In the genomic region with DNA sequence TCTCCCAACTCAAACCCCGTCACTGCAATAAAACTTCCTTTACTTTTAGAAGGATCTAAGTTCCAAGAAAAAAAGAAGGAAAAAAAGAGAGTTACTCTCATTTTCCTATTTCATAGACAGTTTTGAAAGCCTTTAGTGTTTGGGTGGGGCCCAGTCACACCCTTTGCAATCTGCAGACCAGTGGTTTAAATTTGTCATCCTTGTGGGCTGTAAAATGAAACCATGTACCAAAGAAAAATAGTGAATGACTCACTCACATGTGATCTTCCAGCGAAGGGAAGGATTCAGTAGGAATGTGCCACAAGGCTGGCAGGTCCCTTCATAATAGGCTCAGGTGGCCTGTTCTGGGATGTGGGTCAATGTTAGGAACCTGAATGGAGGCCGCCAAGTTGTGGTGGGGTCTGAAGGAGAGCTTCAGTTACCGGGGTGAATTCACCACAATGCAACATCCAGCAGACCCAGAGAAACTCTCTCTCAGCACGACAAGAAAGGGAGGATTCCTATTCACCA, we compare ENCODE assay signal across 8 cellular contexts. TPM values are rescaled to one million over a fixed set of nuclear protein-coding genes. Genes with fewer than 3 reads are reported as not detected.
DNase-seq lines count a peak whose midpoint lies in the region; ATAC-seq and TF ChIP-seq lines count a peak whose summit lies in the region.

No MANE protein-coding gene starts in this region.

- peak; percentile 58 for ATAC-seq in effector memory CD8-positive, alpha-beta T cell (replicated peaks)
- ATAC-seq in natural killer cell, result peak; percentile 54 to 75 (median 70)
- ATAC-seq in HG02981 (IDR thresholded peaks at IDR 0.05; ENCODE audit: unreplicated experiment), result no peak

- H3K36me3 Mint-ChIP-seq in activated CD4-positive, alpha-beta T cell treated with anti-CD3 and anti-CD28 coated beads, Interleukin-2, amount 10 ng/mL, durations not matched to agents 7 days and 5 days (ENCODE audit: low read depth), result peaks cover 17% of the 10 kb centered on the region
- H3K36me3 Mint-ChIP-seq in effector memory CD8-positive, alpha-beta T cell (ENCODE audit: insufficient read depth), result peaks cover 3% of the 10 kb centered on the region
- no peaks in the 10 kb centered on the region for H3K36me3 Mint-ChIP-seq in natural killer cell

- H3K9me3 ChIP-seq in spleen, result no peaks in the 10 kb centered on the region

- POLR2A ChIA-PET in activated CD4-positive, alpha-beta T cell treated with anti-CD3 and anti-CD28 coated beads, Interleukin-2, amount 10 ng/mL, durations not matched to agents 7 days and 5 days (lab: Charles Lee), result no interaction called here

- no peaks in the 10 kb centered on the region for H3K36me3 ChIP-seq in spleen

- peak; percentile 43 for DNase-seq in activated CD4-positive, alpha-beta T cell treated with anti-CD3 and anti-CD28 coated beads, Interleukin-2, amount 10 ng/mL, durations not matched to agents 7 days and 5 days
- no peak for DNase-seq in activated CD4-positive, alpha-beta T cell treated with anti-CD3 and anti-CD28 coated beads, Interleukin-2, amount 50 U/mL, for 4 hours
- DNase-seq in RPMI7951 (ENCODE audit: low read depth), result peak; percentile 90
- DNase-seq in effector memory CD8-positive, alpha-beta T cell, result no peak
- peak; percentile 44 for DNase-seq in natural killer cell
- no peak for DNase-seq in spleen
- DNase-seq in caudate nucleus (lab: John Stamatoyannopoulos, UW), result no peak

- 67 to 85% (median 76%) methylated on average over 5 of the region's 5 CpGs for WGBS in spleen, 5 donors

- TF ChIP-seq CTCF in natural killer cell (IDR thresholded peaks at IDR 0.05) (no peak), spleen (IDR thresholded peaks at IDR 0.05 in 8 of 11, conservative IDR thresholded peaks at IDR 0.05 in 3 of 11) (no peak)

- peaks cover 78% of the 10 kb centered on the region for H3K4me1 Mint-ChIP-seq in activated CD4-positive, alpha-beta T cell treated with anti-CD3 and anti-CD28 coated beads, Interleukin-2, amount 10 ng/mL, durations not matched to agents 7 days and 5 days
- peaks cover 36 to 40% of the 10 kb centered on the region in 2 donors for H3K4me1 Mint-ChIP-seq in effector memory CD8-positive, alpha-beta T cell (ENCODE audit: low read depth in 2 of 2)
- peaks cover 81 to 85% of the 10 kb centered on the region in 2 donors for H3K4me1 Mint-ChIP-seq in natural killer cell

- intact Hi-C loops in natural killer cell (cut with micrococcal nuclease) (loop anchor here (1.0 to 5.0 kb wide), 2 partner anchors 59 to 123 kb away; a partner anchor contains a TSS), spleen (cut with DNase I; ENCODE audit: low total_unique reads) (no loop called here)

- peak overlapping the region; percentile 79 for H3K27ac Mint-ChIP-seq in activated CD4-positive, alpha-beta T cell treated with anti-CD3 and anti-CD28 coated beads, Interleukin-2, amount 10 ng/mL, durations not matched to agents 7 days and 5 days
- peak overlapping the region; percentile 69 to 84 for H3K27ac Mint-ChIP-seq in effector memory CD8-positive, alpha-beta T cell
- peak overlapping the region; percentile 70 to 93 for H3K27ac Mint-ChIP-seq in natural killer cell

- no peaks in the 10 kb centered on the region for H3K9me3 Mint-ChIP-seq in activated CD4-positive, alpha-beta T cell treated with anti-CD3 and anti-CD28 coated beads, Interleukin-2, amount 10 ng/mL, durations not matched to agents 7 days and 5 days
- H3K9me3 Mint-ChIP-seq in effector memory CD8-positive, alpha-beta T cell, result no peaks in the 10 kb centered on the region
- H3K9me3 Mint-ChIP-seq in natural killer cell, result no peaks in the 10 kb centered on the region

- peaks cover 7 to 76% (median 32%) of the 10 kb centered on the region in 6 donors for H3K4me1 ChIP-seq in spleen

- H3K27me3 ChIP-seq in spleen (replicated peaks in 1 of 7), result no peaks in the 10 kb centered on the region

- H3K4me3 Mint-ChIP-seq in activated CD4-positive, alpha-beta T cell treated with anti-CD3 and anti-CD28 coated beads, Interleukin-2, amount 10 ng/mL, durations not matched to agents 7 days and 5 days, result peak overlapping the region; percentile 8
- peak overlapping the region; percentile 46 to 65 for H3K4me3 Mint-ChIP-seq in effector memory CD8-positive, alpha-beta T cell
- H3K4me3 Mint-ChIP-seq in natural killer cell, result peak overlapping the region; percentile 88

- no peak overlapping the region for H3K4me3 ChIP-seq in spleen

- H3K27ac ChIP-seq in spleen, result peak overlapping the region in 1 of 8 donors; percentile 42
- no peak overlapping the region for H3K27ac ChIP-seq in caudate nucleus (ENCODE audit: low read depth, low read length)

- no peaks in the 10 kb centered on the region for H3K27me3 Mint-ChIP-seq in activated CD4-positive, alpha-beta T cell treated with anti-CD3 and anti-CD28 coated beads, Interleukin-2, amount 10 ng/mL, durations not matched to agents 7 days and 5 days
- no peaks in the 10 kb centered on the region for H3K27me3 Mint-ChIP-seq in effector memory CD8-positive, alpha-beta T cell
- H3K27me3 Mint-ChIP-seq in natural killer cell (ENCODE audit: low read depth in 2 of 2), result no peaks in the 10 kb centered on the region

- no peak for TF ChIP-seq POLR2A in spleen (IDR thresholded peaks at IDR 0.05)

- CTCF ChIA-PET in activated CD4-positive, alpha-beta T cell treated with anti-CD3 and anti-CD28 coated beads, Interleukin-2, amount 10 ng/mL, durations not matched to agents 7 days and 5 days (lab: Charles Lee), result interaction anchor here (0.9 to 1.3 kb wide), 3 partner anchors 12 to 45 kb away, joined by 3 to 4 read pairs (median 3); no protein-coding TSS in a partner anchor

RNA-seq across cellular contexts. Expression of a gene that starts 28.3 kb away (rescaled TPM):
- total RNA-seq in activated CD4-positive, alpha-beta T cell treated with anti-CD3 and anti-CD28 coated beads, Interleukin-2, amount 10 ng/mL, durations not matched to agents 7 days and 5 days, result 10 to 100 TPM; 70.6 to 75.9 TPM
- total RNA-seq in RPMI7951 (2014; rRNA removed; shearing (Covaris generic)), result 43.9 and 63.6 TPM in 2 replicates
- total RNA-seq in natural killer cell, result 10 to 100 TPM; 44.6 to 63.6 (median 55.8) TPM
- 10 to 100 TPM; 22.9 to 56.1 (median 50.0) TPM for total RNA-seq in spleen
- polyA plus RNA-seq in spleen, result 10 to 100 TPM; 15.0 to 26.2 (median 20.1) TPM

RNA-seq across cellular contexts. Expression of a gene that starts 59.2 kb away (rescaled TPM):
- 10 to 100 TPM; 19.4 to 24.9 TPM for total RNA-seq in activated CD4-positive, alpha-beta T cell treated with anti-CD3 and anti-CD28 coated beads, Interleukin-2, amount 10 ng/mL, durations not matched to agents 7 days and 5 days
- total RNA-seq in RPMI7951 (2014; rRNA removed; shearing (Covaris generic)), result 9.3 and 11.3 TPM in 2 replicates
- total RNA-seq in natural killer cell (10 to 100 TPM; 34.6 to 49.4 (median 35.9) TPM), spleen (10 to 100 TPM; 13.2 to 24.1 (median 19.8) TPM)
- polyA plus RNA-seq in spleen, result 1 to 10 TPM; 5.3 to 7.1 (median 7.1) TPM

Comparison
In these comparisons a context has a peak if more than half of its experiments do, and no peak if none do; other contexts are left out.
1. DNase-seq: peak in activated CD4-positive, alpha-beta T cell treated with anti-CD3 and anti-CD28 coated beads, Interleukin-2, amount 10 ng/mL, durations not matched to agents 7 days and 5 days (single experiment), RPMI7951 (single experiment) and natural killer cell (single experiment); none in activated CD4-positive, alpha-beta T cell treated with anti-CD3 and anti-CD28 coated beads, Interleukin-2, amount 50 U/mL, for 4 hours (0 of 2), effector memory CD8-positive, alpha-beta T cell (0 of 3), spleen (single experiment) and caudate nucleus (0 of 61).
2. H3K4me3 Mint-ChIP-seq: peak in every context shown above with its lines; median percentile 88 in natural killer cell; 56 in effector memory CD8-positive, alpha-beta T cell; 8 in activated CD4-positive, alpha-beta T cell treated with anti-CD3 and anti-CD28 coated beads, Interleukin-2, amount 10 ng/mL, durations not matched to agents 7 days and 5 days.
3. Peak in every context shown above with its lines, with median percentiles within 50 percentile points of each other: H3K27ac Mint-ChIP-seq.